ENCODE assay signal across 14 cellular contexts in the genomic region with DNA sequence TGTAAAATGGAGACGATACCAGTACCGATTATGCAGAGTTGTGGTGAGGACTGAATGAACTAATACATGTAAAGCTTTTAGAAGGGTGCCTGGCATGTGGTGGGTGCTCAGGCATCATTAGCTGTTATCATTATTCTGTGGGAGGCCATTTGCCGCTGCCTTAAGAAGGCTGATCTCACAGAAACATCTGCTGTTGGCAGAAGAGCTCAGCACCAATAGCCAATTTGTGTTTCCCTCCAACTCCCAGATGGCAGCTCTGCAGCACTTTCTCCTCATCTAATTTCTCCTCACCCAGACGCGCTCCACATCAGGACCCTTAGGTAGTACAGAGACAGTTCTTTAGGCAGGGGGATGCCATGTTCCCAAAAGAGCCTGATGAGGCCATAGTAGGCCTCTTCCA. TPM values are rescaled to one million over a fixed set of nuclear protein-coding genes. Genes with fewer than 3 reads are reported as not detected.
A peak's percentile ranks its signal among the peaks of the same experiment; 100 is the strongest.
DNase-seq lines count a peak whose midpoint lies in the region; ATAC-seq and TF ChIP-seq lines count a peak whose summit lies in the region.
"Had no signal": no experiment of that assay in that cellular context is flagged by ENCODE, and none has a peak within 500 bp of the region (broad histone marks: within the 10 kb centered on the region; RNA-seq: fewer than 3 reads in every experiment).

No MANE protein-coding gene starts in this region.

- no peaks in the 10 kb centered on the region for H3K9me2 ChIP-seq in GM23248 (ENCODE audit: insufficient read depth)

- H3K27me3 ChIP-seq in GM23248 (replicated peaks; ENCODE audit: insufficient read depth) (no peaks in the 10 kb centered on the region), SJSA1 (replicated peaks) (no peaks in the 10 kb centered on the region), spleen (replicated peaks in 1 of 7) (peaks cover 0 to 19% (median 0%) of the 10 kb centered on the region in 7 donors), adrenal gland (no peaks in the 10 kb centered on the region), aorta (ENCODE audit: control insufficient read depth in 1 of 2, insufficient read depth in 2 of 2, low read length in 1 of 2) (peaks cover 0 to 3% of the 10 kb centered on the region in 2 donors)

- peak overlapping the region; percentile 73 for H3K9ac ChIP-seq in GM23248

- TF ChIP-seq POLR2A in spleen (IDR thresholded peaks at IDR 0.05) (no peak), adrenal gland (IDR thresholded peaks at IDR 0.05) (no peak)

- WGBS in GM23248 (ENCODE audit: low coverage in 1 of 2, low lambda C conversion rate in 2 of 2, missing lambda C conversion rate in 2 of 2), 2 experiments: 53 to 56% methylated on average over 5 of the region's 5 CpGs
- WGBS in spleen, 5 donors: 93 to 98% (median 96%) methylated on average over 5 of the region's 5 CpGs
- 83 to 95% (median 94%) methylated on average over 5 of the region's 5 CpGs for WGBS in adrenal gland, 4 donors
- 92 to 93% methylated on average over 5 of the region's 5 CpGs for WGBS in aorta, 2 donors

- no peaks in the 10 kb centered on the region for H4K20me1 ChIP-seq in GM23248 (ENCODE audit: insufficient read depth)

- intact Hi-C loops in left ventricle myocardium superior (cut with micrococcal nuclease) (no loop called here), spleen (cut with DNase I; ENCODE audit: low total_unique reads) (no loop called here), adrenal gland (cut with DNase I) (no loop called here), aorta (cut with DNase I) (no loop called here)

- H3F3A ChIP-seq in GM23248 (ENCODE audit: insufficient read depth): peaks cover 19% of the 10 kb centered on the region

- H2AFZ ChIP-seq in GM23248: peak overlapping the region; percentile 73

- peak overlapping the region; percentile 78 for H3K4me2 ChIP-seq in GM23248 (ENCODE audit: unreplicated experiment)

- H3K4me1 ChIP-seq in GM23248 (ENCODE audit: insufficient read depth): peaks cover 35% of the 10 kb centered on the region
- peaks cover 51% of the 10 kb centered on the region for H3K4me1 ChIP-seq in SJSA1 (replicated peaks)
- peaks cover 4 to 32% (median 16%) of the 10 kb centered on the region in 6 donors for H3K4me1 ChIP-seq in spleen
- peaks cover 0 to 21% of the 10 kb centered on the region in 2 donors for H3K4me1 ChIP-seq in adrenal gland (replicated peaks in 1 of 2)
- H3K4me1 ChIP-seq in aorta (ENCODE audit: control insufficient read depth in 1 of 2, insufficient read depth in 2 of 2, low read length in 2 of 2): peaks cover 0 to 2% of the 10 kb centered on the region in 2 donors

- H3K27ac ChIP-seq in GM23248: peak overlapping the region; percentile 90
- H3K27ac ChIP-seq in SJSA1: peak overlapping the region; percentile 67
- H3K27ac ChIP-seq in spleen: peak overlapping the region in 6 of 8 donors; percentile 1 to 66 (median 55)
- H3K27ac ChIP-seq in adrenal gland: peak overlapping the region in 2 of 5 donors; percentile 71 to 78
- no peak overlapping the region for H3K27ac ChIP-seq in aorta (ENCODE audit: low read depth in 1 of 2, low read length in 2 of 2)

- no peaks in the 10 kb centered on the region for H3K36me3 ChIP-seq in GM23248 (ENCODE audit: low read depth)
- H3K36me3 ChIP-seq in SJSA1: no peaks in the 10 kb centered on the region
- no peaks in the 10 kb centered on the region for H3K36me3 ChIP-seq in spleen
- H3K36me3 ChIP-seq in adrenal gland (replicated peaks in 1 of 2): no peaks in the 10 kb centered on the region
- no peaks in the 10 kb centered on the region for H3K36me3 ChIP-seq in aorta (ENCODE audit: control insufficient read depth in 1 of 2, insufficient read depth in 2 of 2, low read length in 1 of 2)

- H3K9me3 ChIP-seq in GM23248 (ENCODE audit: low read depth): no peaks in the 10 kb centered on the region
- H3K9me3 ChIP-seq in SJSA1 (replicated peaks): no peaks in the 10 kb centered on the region
- H3K9me3 ChIP-seq in spleen: no peaks in the 10 kb centered on the region
- H3K9me3 ChIP-seq in adrenal gland (replicated peaks in 1 of 3): no peaks in the 10 kb centered on the region
- no peaks in the 10 kb centered on the region for H3K9me3 ChIP-seq in aorta (ENCODE audit: control insufficient read depth, low read length)

- no peak for TF ChIP-seq CTCF in spleen (IDR thresholded peaks at IDR 0.05 in 8 of 11, conservative IDR thresholded peaks at IDR 0.05 in 3 of 11)
- TF ChIP-seq CTCF in adrenal gland (IDR thresholded peaks at IDR 0.05): no peak

- in situ Hi-C loops in GM23248 (cut with MboI): no loop called here

- ATAC-seq in left ventricle myocardium superior (peak; percentile 13), aorta (ENCODE audit: low FRiP score) (no peak)
- ATAC-seq: activated naive CD4-positive, alpha-beta T cell treated with anti-CD3 and anti-CD28 coated beads, Interleukin-2, amount 50 U/mL, for 72 hours had no signal

- DNase-seq in GM23248 (peak; percentile 22), SJSA1 (ENCODE audit: low read depth in 1 of 2, low spot score in 2 of 2) (no peak), left ventricle myocardium superior (no peak), spleen (no peak), adrenal gland (no peak), anterior cingulate cortex (lab: John Stamatoyannopoulos, UW) (no peak), aorta (no peak)
- no peak for DNase-seq in stimulated activated CD4-positive, alpha-beta T cell treated with anti-CD3 and anti-CD28 coated beads, Interleukin-12 subunit alpha, Interleukin-12 subunit beta, amount 100 ng/mL, for 4 hours
- DNase-seq: activated CD4-positive, alpha-beta T cell treated with anti-CD3 and anti-CD28 coated beads, Interleukin-2, amount 50 U/mL, for 1 hour; Calu3; mammary epithelial cell; MV-4-11 had no signal

- no peak overlapping the region for H3K4me3 ChIP-seq in GM23248
- no peak overlapping the region for H3K4me3 ChIP-seq in SJSA1
- H3K4me3 ChIP-seq in spleen: no peak overlapping the region
- no peak overlapping the region for H3K4me3 ChIP-seq in adrenal gland
- H3K4me3 ChIP-seq in aorta (ENCODE audit: low read length in 2 of 2): no peak overlapping the region

- no peaks in the 10 kb centered on the region for H3K79me2 ChIP-seq in GM23248 (ENCODE audit: insufficient read depth)

RNA-seq across cellular contexts. Expression of gene CYP1B1, which starts 15.8 kb away (rescaled TPM):
- 51.0 and 56.0 TPM in 2 replicates for total RNA-seq in GM23248 (2014; rRNA removed; shearing (Covaris generic))
- polyA plus RNA-seq in GM23248 (2016; fragmentation: Nextera tagmentation; extraction: Ambion mirVana) (112 and 116 TPM in 2 replicates), spleen (10 to 100 TPM; 17.7 to 26.4 (median 22.6) TPM), adrenal gland (10 to 100 TPM in 2 of 3 donors, 1 to 10 TPM in 1; 9.7 to 16.7 (median 13.7) TPM), aorta (10 to 100 TPM in 1 of 2 donors, 1 to 10 TPM in 1; 7.3 to 10.4 TPM)
- total RNA-seq in SJSA1 (2014; rRNA removed; shearing (Covaris generic)): 5.6 and 9.8 TPM in 2 replicates
- total RNA-seq in left ventricle myocardium superior (16.9 TPM), spleen (100 to 1,000 TPM in 2 of 7 donors, 10 to 100 TPM in 5; 50.4 to 121 (median 73.6) TPM), adrenal gland (100 to 1,000 TPM in 2 of 8 donors, 10 to 100 TPM in 6; 22.4 to 118 (median 46.0) TPM), aorta (100 to 1,000 TPM; 114 to 115 TPM)
- polyA plus RNA-seq: neural cell had no signal

Comparison
In these comparisons a context has a peak if more than half of its experiments do, and no peak if none do; other contexts are left out.
1. H3K27ac ChIP-seq: peak in GM23248 (single experiment), SJSA1 (single experiment) and spleen (6 of 8); none in aorta (0 of 2).